Comparison of ENCODE assay signal across 9 cellular contexts in genomic region chrX:16185725-16186136, GRCh38. TPM values are rescaled to one million over a fixed set of nuclear protein-coding genes. Genes with fewer than 3 reads are reported as not detected.
DNase-seq lines count a peak whose midpoint lies in the region; ATAC-seq and TF ChIP-seq lines count a peak whose summit lies in the region.
"Had no signal": no experiment of that assay in that cellular context is flagged by ENCODE, and none has a peak within 500 bp of the region (broad histone marks: within the 10 kb centered on the region; RNA-seq: fewer than 3 reads in every experiment).

No MANE protein-coding gene starts in this region.

- H3K4me3 Mint-ChIP-seq in progenitor cell of endocrine pancreas (ENCODE audit: low read depth): no peak overlapping the region

- 55 to 86% (median 63%) methylated on average over 2 of the region's 2 CpGs for WGBS in stomach, 5 donors

- peak; percentile 73 for DNase-seq in GM03348 (ENCODE audit: low spot score)
- peak; percentile 38 for DNase-seq in adipocyte (ENCODE audit: low read depth)
- no peak for DNase-seq in progenitor cell of endocrine pancreas (ENCODE audit: low spot score, unreplicated experiment)
- no peak for DNase-seq in uterus
- no peak for DNase-seq in stomach
- DNase-seq in DMS 273 (lab: John Stamatoyannopoulos, UW; ENCODE audit: unreplicated experiment): no peak
- DNase-seq: left cardiac atrium had no signal

- H3K9ac ChIP-seq in adipocyte (ENCODE audit: low read length): no peak overlapping the region

- peaks cover 54% of the 10 kb centered on the region for H3K27me3 Mint-ChIP-seq in progenitor cell of endocrine pancreas

- peak overlapping the region; percentile 7 for H3K27ac Mint-ChIP-seq in progenitor cell of endocrine pancreas

- H3K4me1 Mint-ChIP-seq in progenitor cell of endocrine pancreas (ENCODE audit: low read depth): peaks cover 24% of the 10 kb centered on the region

- H3K27me3 ChIP-seq in adipocyte (replicated peaks; ENCODE audit: control insufficient read depth, insufficient read depth, low read length) (no peaks in the 10 kb centered on the region), uterus (no peaks in the 10 kb centered on the region), stomach (no peaks in the 10 kb centered on the region)

- ATAC-seq in GM21390 (IDR thresholded peaks at IDR 0.05; ENCODE audit: unreplicated experiment) (peak; percentile 99), HG03558 (IDR thresholded peaks at IDR 0.05; ENCODE audit: extremely low read depth, unreplicated experiment) (peak; percentile 98)

- H3K27ac ChIP-seq in uterus (no peak overlapping the region), stomach (no peak overlapping the region)

- H3K4me1 ChIP-seq in adipocyte (ENCODE audit: control insufficient read depth, insufficient read depth, low read length): peaks cover 2% of the 10 kb centered on the region
- H3K4me1 ChIP-seq in uterus: no peaks in the 10 kb centered on the region
- no peaks in the 10 kb centered on the region for H3K4me1 ChIP-seq in stomach

- H3K9me3 ChIP-seq in adipocyte (ENCODE audit: control insufficient read depth, low read length): no peaks in the 10 kb centered on the region
- H3K9me3 ChIP-seq in uterus: no peaks in the 10 kb centered on the region
- H3K9me3 ChIP-seq in stomach: no peaks in the 10 kb centered on the region

- no peak for TF ChIP-seq POLR2A in uterus (IDR thresholded peaks at IDR 0.05)
- TF ChIP-seq POLR2A in stomach (IDR thresholded peaks at IDR 0.05): no peak

- TF ChIP-seq CTCF in progenitor cell of endocrine pancreas (IDR thresholded peaks at IDR 0.05; ENCODE audit: unreplicated experiment) (no peak), uterus (IDR thresholded peaks at IDR 0.05) (no peak), stomach (IDR thresholded peaks at IDR 0.05) (no peak)

- intact Hi-C loops in uterus (cut with DNase I; ENCODE audit: low total_unique reads) (no loop called here), stomach (cut with DNase I; ENCODE audit: low total_unique reads) (no loop called here)

- TF ChIP-seq EP300 in stomach (IDR thresholded peaks at IDR 0.05): no peak

- H3K4me3 ChIP-seq in adipocyte (ENCODE audit: low read length) (no peak overlapping the region), uterus (no peak overlapping the region), stomach (no peak overlapping the region)

- peaks cover 2% of the 10 kb centered on the region for H3K36me3 Mint-ChIP-seq in progenitor cell of endocrine pancreas (ENCODE audit: insufficient read depth)

- no peaks in the 10 kb centered on the region for H3K36me3 ChIP-seq in adipocyte (ENCODE audit: control insufficient read depth, insufficient read depth, low read length, severe bottlenecking)
- no peaks in the 10 kb centered on the region for H3K36me3 ChIP-seq in uterus
- no peaks in the 10 kb centered on the region for H3K36me3 ChIP-seq in stomach

- no peaks in the 10 kb centered on the region for H3K9me3 Mint-ChIP-seq in progenitor cell of endocrine pancreas (ENCODE audit: low read depth)

RNA-seq across cellular contexts. Expression of gene MAGEB17, which starts 18.4 kb away (rescaled TPM):
- total RNA-seq in progenitor cell of endocrine pancreas (0.19 and 0.27 TPM in 2 replicates), uterus (not detected), stomach (not detected)
- under 1 TPM in 1 of 3 donors, not detected in 2; 0.08 TPM for polyA plus RNA-seq in stomach

Comparison
In these comparisons a context has a peak if more than half of its experiments do, and no peak if none do; other contexts are left out.
1. DNase-seq: peak in GM03348 (single experiment) and adipocyte (single experiment); none in progenitor cell of endocrine pancreas (single experiment), uterus (0 of 2), stomach (single experiment) and DMS 273 (single experiment).